In genomic region chr2:236161082-236161462, GRCh38 we compare ENCODE assay signal across 2 cellular contexts.
TF ChIP-seq lines count a peak whose summit lies in the region.

No MANE protein-coding gene starts in this region.

TF ChIP-seq in HepG2, 621 proteins besides CTCF, POLR2A, EP300 and RAD21:
- TF ChIP-seq ZKSCAN8 (CRISPR knock-in tag; IDR thresholded peaks at IDR 0.05; ENCODE audit: borderline replicate concordance) (0 out of 2 replicates have a peak, but pooled peaks have one; percentile 57), ZBTB33 (CRISPR knock-in tag; IDR thresholded peaks at IDR 0.05) (0 out of 2 replicates have a peak, but pooled peaks have one; percentile 3), ATF7 (IDR thresholded peaks at IDR 0.05) (0 out of 2 replicates have a peak, but pooled peaks have one; percentile 11), ATF7 (CRISPR knock-in tag; IDR thresholded peaks at IDR 0.05) (no peak), ARNT (IDR thresholded peaks at IDR 0.05) (no peak), HDAC6 (IDR thresholded peaks at IDR 0.05; ENCODE audit: low read depth, low read length) (no peak), ZNF12 (CRISPR knock-in tag; IDR thresholded peaks at IDR 0.05) (no peak), ZGPAT (CRISPR knock-in tag; IDR thresholded peaks at IDR 0.05) (no peak), ZNF30 (CRISPR knock-in tag; IDR thresholded peaks at IDR 0.05) (no peak), ZNF44 (CRISPR knock-in tag; IDR thresholded peaks at IDR 0.05) (no peak)
- TF ChIP-seq, protein P1, sequence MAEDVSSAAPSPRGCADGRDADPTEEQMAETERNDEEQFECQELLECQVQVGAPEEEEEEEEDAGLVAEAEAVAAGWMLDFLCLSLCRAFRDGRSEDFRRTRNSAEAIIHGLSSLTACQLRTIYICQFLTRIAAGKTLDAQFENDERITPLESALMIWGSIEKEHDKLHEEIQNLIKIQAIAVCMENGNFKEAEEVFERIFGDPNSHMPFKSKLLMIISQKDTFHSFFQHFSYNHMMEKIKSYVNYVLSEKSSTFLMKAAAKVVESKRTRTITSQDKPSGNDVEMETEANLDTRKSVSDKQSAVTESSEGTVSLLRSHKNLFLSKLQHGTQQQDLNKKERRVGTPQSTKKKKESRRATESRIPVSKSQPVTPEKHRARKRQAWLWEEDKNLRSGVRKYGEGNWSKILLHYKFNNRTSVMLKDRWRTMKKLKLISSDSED (CRISPR knock-in tag; IDR thresholded peaks at IDR 0.05): no peak

TF ChIP-seq in K562, 482 proteins besides CTCF, POLR2A, EP300 and RAD21:
- TF ChIP-seq PHTF2 (CRISPR knock-in tag; IDR thresholded peaks at IDR 0.05) (no peak), ZBTB43 (CRISPR knock-in tag; IDR thresholded peaks at IDR 0.05) (no peak), HNRNPL (IDR thresholded peaks at IDR 0.05; ENCODE audit: low read depth, low read length) (no peak), RREB1 (CRISPR knock-in tag; IDR thresholded peaks at IDR 0.05) (no peak), ZBTB1 (CRISPR knock-in tag; IDR thresholded peaks at IDR 0.05; ENCODE audit: borderline replicate concordance, low read depth) (no peak), ZKSCAN8 (CRISPR knock-in tag; IDR thresholded peaks at IDR 0.05) (peak; percentile 66; the same call in 1 of the 2 replicates), MYC (IDR thresholded peaks at IDR 0.05; ENCODE audit: low read depth, low read length) (no peak), MYC (CRISPR knock-in tag; IDR thresholded peaks at IDR 0.05; ENCODE audit: borderline replicate concordance, low read depth) (no peak), MEF2A (IDR thresholded peaks at IDR 0.05; ENCODE audit: control insufficient read depth, low read depth, low read length) (no peak)
